ENCODE assay signal across 6 cellular contexts in the genomic region with DNA sequence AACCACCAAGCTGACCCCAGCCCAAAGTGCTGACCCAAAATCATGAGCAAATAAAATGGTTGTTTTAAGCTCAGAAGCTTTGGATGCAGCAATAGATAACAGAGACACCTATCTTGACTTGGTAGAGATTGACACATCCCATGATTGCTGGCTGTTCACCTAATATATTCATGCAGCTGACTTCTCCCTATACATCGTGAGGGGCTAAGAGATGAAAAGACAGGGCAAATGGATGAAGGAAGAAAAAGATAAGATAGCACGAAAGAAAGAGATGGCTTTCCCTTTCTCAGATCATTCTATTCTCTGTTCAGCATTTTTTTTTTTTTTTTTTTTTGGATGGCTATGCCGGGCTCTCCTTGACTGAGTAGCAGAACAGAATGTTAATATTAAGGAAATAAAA.
"Had no signal": no experiment of that assay in that cellular context is flagged by ENCODE, and none has a peak within 500 bp of the region (broad histone marks: within the 10 kb centered on the region; RNA-seq: fewer than 3 reads in every experiment).

No MANE protein-coding gene starts in this region.

- ATAC-seq: HepG2, K562 had no signal

- H3K27ac ChIP-seq: HL-60 had no signal

- H3K27me3 Mint-ChIP-seq: IgD-negative memory B cell had no signal

- H3K4me3 ChIP-seq: K562 had no signal

- DNase-seq: IMR-90, KBM-7 had no signal

- H3K36me3 Mint-ChIP-seq: IgD-negative memory B cell had no signal

- H3K4me3 Mint-ChIP-seq: IgD-negative memory B cell had no signal

- H3K27ac Mint-ChIP-seq: IgD-negative memory B cell had no signal

- H3K4me1 Mint-ChIP-seq: IgD-negative memory B cell had no signal
